Comparison of ENCODE assay signal across 8 cellular contexts in the genomic region with DNA sequence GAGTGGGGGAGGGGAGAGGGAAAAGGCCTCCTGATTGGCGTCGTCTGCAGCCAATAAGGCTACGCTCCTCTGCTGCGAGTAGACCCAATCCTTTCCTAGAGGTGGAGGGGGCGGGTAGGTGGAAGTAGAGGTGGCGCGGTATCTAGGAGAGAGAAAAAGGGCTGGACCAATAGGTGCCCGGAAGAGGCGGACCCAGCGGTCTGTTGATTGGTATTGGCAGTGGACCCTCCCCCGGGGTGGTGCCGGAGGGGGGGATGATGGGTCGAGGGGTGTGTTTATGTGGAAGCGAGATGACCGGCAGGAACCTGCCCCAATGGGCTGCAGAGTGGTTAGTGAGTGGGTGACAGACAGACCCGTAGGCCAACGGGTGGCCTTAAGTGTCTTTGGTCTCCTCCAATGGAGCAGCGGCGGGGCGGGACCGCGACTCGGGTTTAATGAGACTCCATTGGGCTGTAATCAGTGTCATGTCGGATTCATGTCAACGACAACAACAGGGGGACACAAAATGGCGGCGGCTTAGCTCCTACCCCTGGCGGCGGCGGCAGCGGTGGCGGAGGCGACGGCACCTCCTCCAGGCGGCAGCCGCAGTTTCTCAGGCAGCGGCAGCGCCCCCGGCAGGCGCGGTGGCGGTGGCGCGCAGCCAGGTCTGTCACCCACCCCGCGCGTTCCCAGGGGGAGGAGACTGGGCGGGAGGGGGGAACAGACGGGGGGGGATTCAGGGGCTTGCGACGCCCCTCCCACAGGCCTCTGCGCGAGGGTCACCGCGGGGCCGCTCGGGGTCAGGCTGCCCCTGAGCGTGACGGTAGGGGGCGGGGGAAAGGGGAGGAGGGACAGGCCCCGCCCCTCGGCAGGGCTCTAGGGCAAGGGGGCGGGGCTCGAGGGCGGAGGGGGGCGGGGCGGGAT. TPM values are rescaled to one million over a fixed set of nuclear protein-coding genes. Genes with fewer than 3 reads are reported as not detected.
DNase-seq lines count a peak whose midpoint lies in the region; ATAC-seq and TF ChIP-seq lines count a peak whose summit lies in the region.

A gene (plus strand): TSS at position 459 of the 903 bp plus-strand sequence. CDS start 16,258 bp downstream, outside the sequence.

- H3K27ac ChIP-seq in ascending aorta: peak within 1 kb of the TSS; percentile 98 to 99
- peak within 1 kb of the TSS; percentile 100 for H3K27ac ChIP-seq in right cardiac atrium (ENCODE audit: low read length)
- H3K27ac ChIP-seq in uterus: peak within 1 kb of the TSS; percentile 100

- peak in 2 of 3 experiments; percentile 15 to 22 for TF ChIP-seq CTCF in ascending aorta (IDR thresholded peaks at IDR 0.05)
- peak; percentile 5 to 52 (median 30) for TF ChIP-seq CTCF in uterus (IDR thresholded peaks at IDR 0.05)

- H3K4me3 ChIP-seq in ascending aorta (peak within 1 kb of the TSS; percentile 93 to 95), right cardiac atrium (ENCODE audit: low read length) (peak within 1 kb of the TSS; percentile 75), uterus (peak within 1 kb of the TSS; percentile 73 to 99)

- ATAC-seq in GM18502 (IDR thresholded peaks at IDR 0.05; ENCODE audit: poor library complexity, unreplicated experiment) (peak; percentile 86), HG02970 (IDR thresholded peaks at IDR 0.05; ENCODE audit: low FRiP score, unreplicated experiment) (peak; percentile 85), right cardiac atrium (peak; percentile 96)

- no peaks in the 10 kb centered on the region for H3K9me3 ChIP-seq in ascending aorta
- no peaks in the 10 kb centered on the region for H3K9me3 ChIP-seq in right cardiac atrium (ENCODE audit: control insufficient read depth, low read length)
- H3K9me3 ChIP-seq in uterus: no peaks in the 10 kb centered on the region

- no peaks in the 10 kb centered on the region for H3K9me3 Mint-ChIP-seq in T-helper 2 cell treated with Interferon-gamma antibody and Interleukin-4, amounts not matched to agents 5 μg/mL and 100 μg/mL, for 36 hours

- peak within 1 kb of the TSS; percentile 98 for H3K27ac Mint-ChIP-seq in T-helper 2 cell treated with Interferon-gamma antibody and Interleukin-4, amounts not matched to agents 5 μg/mL and 100 μg/mL, for 36 hours

- peaks cover 9% of the 10 kb centered on the region for H3K36me3 Mint-ChIP-seq in T-helper 2 cell treated with Interferon-gamma antibody and Interleukin-4, amounts not matched to agents 5 μg/mL and 100 μg/mL, for 36 hours (ENCODE audit: low read depth)

- H3K4me1 Mint-ChIP-seq in T-helper 2 cell treated with Interferon-gamma antibody and Interleukin-4, amounts not matched to agents 5 μg/mL and 100 μg/mL, for 36 hours (ENCODE audit: low read depth): peaks cover 59% of the 10 kb centered on the region

- H3K4me1 ChIP-seq in ascending aorta (peaks cover 14 to 36% of the 10 kb centered on the region in 2 donors), right cardiac atrium (ENCODE audit: control insufficient read depth, insufficient read depth, low read length) (peaks cover 5% of the 10 kb centered on the region), uterus (peaks cover 0 to 15% of the 10 kb centered on the region in 2 donors)

- H3K36me3 ChIP-seq in ascending aorta: no peaks in the 10 kb centered on the region
- H3K36me3 ChIP-seq in uterus: no peaks in the 10 kb centered on the region

- no peaks in the 10 kb centered on the region for H3K27me3 Mint-ChIP-seq in T-helper 2 cell treated with Interferon-gamma antibody and Interleukin-4, amounts not matched to agents 5 μg/mL and 100 μg/mL, for 36 hours (ENCODE audit: low read depth)

- DNase-seq in NCI-H1930 (lab: John Stamatoyannopoulos, UW) (peak; percentile 97 to 99), ascending aorta (ENCODE audit: low spot score in 2 of 2) (peak; percentile 100), right cardiac atrium (peak; percentile 100), pulmonary artery endothelial cell (ENCODE audit: low read depth, low spot score) (peak; percentile 100), uterus (peak; percentile 100)
- peak; percentile 100 for DNase-seq in T-helper 2 cell treated with Interferon-gamma antibody and Interleukin-4, amounts not matched to agents 5 μg/mL and 100 μg/mL, for 36 hours (ENCODE audit: low spot score)

- TF ChIP-seq POLR2A in uterus (IDR thresholded peaks at IDR 0.05): peak; percentile 56 to 64

- no peaks in the 10 kb centered on the region for H3K27me3 ChIP-seq in ascending aorta
- no peaks in the 10 kb centered on the region for H3K27me3 ChIP-seq in right cardiac atrium (ENCODE audit: control insufficient read depth, insufficient read depth)
- no peaks in the 10 kb centered on the region for H3K27me3 ChIP-seq in uterus

- intact Hi-C loops in ascending aorta (cut with DNase I) (loop anchor here (1.0 to 5.0 kb wide), 2 partner anchors 285 to 534 kb away; a partner anchor contains a TSS), right cardiac atrium (cut with DNase I) (loop anchor here in 3 of 4 donors (5.0 to 10.0 kb wide), 3 partner anchors 239 to 408 kb away; a partner anchor contains a TSS), uterus (cut with DNase I; ENCODE audit: low total_unique reads) (no loop called here)

- under 1% methylated on average over 67 of the region's 67 CpGs for WGBS in right cardiac atrium

- peak within 1 kb of the TSS; percentile 92 for H3K4me3 Mint-ChIP-seq in T-helper 2 cell treated with Interferon-gamma antibody and Interleukin-4, amounts not matched to agents 5 μg/mL and 100 μg/mL, for 36 hours

RNA-seq across cellular contexts. Expression of the gene that starts here (rescaled TPM):
- total RNA-seq in ascending aorta (41.1 TPM), right cardiac atrium (10 to 100 TPM; 44.1 to 53.0 (median 46.7) TPM), pulmonary artery endothelial cell (10.0 and 16.6 TPM in 2 replicates), uterus (100 to 1,000 TPM in 1 of 4 donors, 10 to 100 TPM in 3; 29.1 to 159 (median 61.2) TPM)
- 11.3 TPM for polyA plus RNA-seq in right cardiac atrium

Comparison
In these comparisons a context has a peak if more than half of its experiments do, and no peak if none do; other contexts are left out.
1. Peak in every context shown above with its lines: DNase-seq, ATAC-seq, H3K4me3 ChIP-seq and H3K27ac ChIP-seq.